Comparison of ENCODE assay signal across 14 cellular contexts in the genomic region with DNA sequence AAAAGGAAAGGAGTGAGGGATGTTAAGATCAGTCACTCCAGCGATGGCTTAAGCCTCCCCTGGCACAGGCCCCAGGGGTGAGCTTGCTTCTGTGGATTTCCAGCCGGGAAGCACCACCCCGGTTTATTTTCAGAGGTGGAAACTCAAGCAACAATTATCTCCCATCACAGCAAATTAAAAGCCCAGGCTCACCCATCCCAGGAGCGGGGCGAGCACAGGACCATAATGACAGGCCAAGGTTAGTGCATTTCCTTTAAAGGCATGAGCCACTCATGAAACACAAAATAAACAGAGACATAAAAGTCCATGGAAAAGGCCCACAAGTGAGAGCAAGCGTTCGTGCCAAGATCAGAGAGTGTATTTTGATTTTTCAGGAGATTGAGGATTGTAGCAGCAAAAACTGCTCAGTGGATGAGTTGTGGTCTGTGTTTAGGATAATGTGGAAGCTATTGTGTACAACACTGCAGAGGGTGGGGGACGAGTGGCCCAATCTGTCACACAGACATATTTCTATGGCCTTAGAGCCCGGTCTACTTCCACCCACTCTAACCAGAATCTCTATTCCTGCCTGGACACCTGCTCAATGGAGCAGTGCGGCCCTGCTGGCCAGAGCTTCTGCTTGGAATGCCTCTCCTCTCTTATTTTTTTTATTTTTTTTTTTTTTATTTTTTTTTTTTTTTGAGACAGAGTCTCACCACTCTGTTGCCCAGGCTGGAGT.
DNase-seq lines count a peak whose midpoint lies in the region; ATAC-seq and TF ChIP-seq lines count a peak whose summit lies in the region.
"Had no signal": no experiment of that assay in that cellular context is flagged by ENCODE, and none has a peak within 500 bp of the region (broad histone marks: within the 10 kb centered on the region; RNA-seq: fewer than 3 reads in every experiment).

No MANE protein-coding gene starts in this region.

- POLR2A ChIA-PET in SK-N-SH (lab: Yijun Ruan, JAX): no interaction called here

- H2AFZ ChIP-seq in SK-N-SH (ENCODE audit: low read depth): 0 out of 2 replicates have a peak overlapping the region, but pooled peaks have one; percentile 0

- DNase-seq in SK-N-SH (no peak), T1000 (lab: John Stamatoyannopoulos, UW) (peak; percentile 23), uterus (peak; percentile 45 to 75), CD1c-positive myeloid dendritic cell (ENCODE audit: extremely low spot score) (no peak)
- DNase-seq: ACHN; activated CD8-positive, alpha-beta T cell treated with anti-CD3 and anti-CD28 coated beads for 36 hours; activated naive CD4-positive, alpha-beta T cell treated with anti-CD3 and anti-CD28 coated beads, Interleukin-2, amount 50 U/mL, for 16 hours; dermis blood vessel endothelial cell; T-helper 2 cell had no signal

- H3K36me3 ChIP-seq in SK-N-SH (replicated peaks in 1 of 2; ENCODE audit: control insufficient read depth in 1 of 2, insufficient read depth in 2 of 2, low read length in 1 of 2): no peaks in the 10 kb centered on the region
- H3K36me3 ChIP-seq in mucosa of rectum (ENCODE audit: control insufficient read depth in 2 of 2, insufficient read depth in 2 of 2, low read length in 2 of 2): no peaks in the 10 kb centered on the region
- H3K36me3 ChIP-seq in uterus: no peaks in the 10 kb centered on the region
- H3K36me3 ChIP-seq: suprapubic skin had no signal

- H4K20me1 ChIP-seq in SK-N-SH (ENCODE audit: insufficient read depth): no peaks in the 10 kb centered on the region

- TF ChIP-seq EP300 in SK-N-SH (IDR thresholded peaks at IDR 0.05; ENCODE audit: borderline replicate concordance in 1 of 2, low read depth in 1 of 2, low read length in 1 of 2): no peak

- ATAC-seq in SK-N-SH treated with all-trans-retinoic acid at 6 μM for 48 hours (no peak), HG03432 (IDR thresholded peaks at IDR 0.05; ENCODE audit: unreplicated experiment) (no peak), HG02759 (IDR thresholded peaks at IDR 0.05; ENCODE audit: unreplicated experiment) (no peak)
- ATAC-seq: activated CD8-positive, alpha-beta T cell treated with anti-CD3 and anti-CD28 coated beads for 36 hours had no signal

- no peak for TF ChIP-seq RAD21 in SK-N-SH (IDR thresholded peaks at IDR 0.05; ENCODE audit: low read length)

- no peaks in the 10 kb centered on the region for H3K79me2 ChIP-seq in SK-N-SH (ENCODE audit: insufficient read depth)

- H3K9ac ChIP-seq in SK-N-SH (no peak overlapping the region), mucosa of rectum (ENCODE audit: low read depth in 1 of 2, low read length in 2 of 2) (peak overlapping the region in 1 of 2 donors; percentile 26)

- H3K9me3 ChIP-seq in SK-N-SH (no peaks in the 10 kb centered on the region), mucosa of rectum (ENCODE audit: control insufficient read depth in 2 of 2, low read length in 2 of 2) (no peaks in the 10 kb centered on the region), uterus (peaks cover 0 to under 1% of the 10 kb centered on the region in 2 donors)
- H3K9me3 ChIP-seq: suprapubic skin had no signal

- H3K27ac ChIP-seq in SK-N-SH (ENCODE audit: low read depth in 2 of 2, low read length in 1 of 2) (peak overlapping the region; percentile 75 to 82), mucosa of rectum (ENCODE audit: low read depth in 2 of 2, low read length in 2 of 2) (peak overlapping the region; percentile 32 to 56), uterus (peak overlapping the region; percentile 77)
- H3K27ac ChIP-seq: suprapubic skin had no signal

- TF ChIP-seq CTCF in SK-N-SH (IDR thresholded peaks at IDR 0.05) (no peak), uterus (IDR thresholded peaks at IDR 0.05) (no peak)

- H3K4me3 ChIP-seq in SK-N-SH (ENCODE audit: low read depth in 2 of 2, low read length in 1 of 2) (no peak overlapping the region), mucosa of rectum (ENCODE audit: low read length in 2 of 2) (no peak overlapping the region), uterus (no peak overlapping the region)
- H3K4me3 ChIP-seq: suprapubic skin had no signal

- H3K4me1 ChIP-seq in SK-N-SH (ENCODE audit: control insufficient read depth in 1 of 2, insufficient read depth in 2 of 2, low read depth in 1 of 2, low read length in 1 of 2): peaks cover 15 to 39% of the 10 kb centered on the region in 2 experiments; a peak in 3 of 4 replicates
- peaks cover 9 to 20% of the 10 kb centered on the region in 2 donors for H3K4me1 ChIP-seq in mucosa of rectum (ENCODE audit: control insufficient read depth in 2 of 2, insufficient read depth in 2 of 2, low read length in 2 of 2)
- no peaks in the 10 kb centered on the region for H3K4me1 ChIP-seq in uterus

- intact Hi-C loops in uterus (cut with DNase I; ENCODE audit: low total_unique reads): no loop called here

- H3K4me2 ChIP-seq in SK-N-SH: no peak overlapping the region

- CTCF ChIA-PET in SK-N-SH (lab: Yijun Ruan, JAX): interaction anchor here (1.1 to 1.2 kb wide), 4 partner anchors 10 to 387 kb away, joined by 3 read pairs; no protein-coding TSS in a partner anchor

- H3K27me3 ChIP-seq in SK-N-SH (ENCODE audit: insufficient read depth) (no peaks in the 10 kb centered on the region), mucosa of rectum (ENCODE audit: control insufficient read depth in 2 of 2, insufficient read depth in 2 of 2, low read length in 2 of 2) (no peaks in the 10 kb centered on the region), uterus (no peaks in the 10 kb centered on the region)
- H3K27me3 ChIP-seq: suprapubic skin had no signal

- TF ChIP-seq POLR2A in uterus (IDR thresholded peaks at IDR 0.05): no peak

- H3F3A ChIP-seq in SK-N-SH (replicated peaks; ENCODE audit: insufficient read depth): peaks cover 29% of the 10 kb centered on the region

- WGBS in SK-N-SH (ENCODE audit: low lambda C conversion rate): 87% methylated on average over 10 of the region's 10 CpGs

- no peaks in the 10 kb centered on the region for H3K9me2 ChIP-seq in SK-N-SH

TF ChIP-seq in SK-N-SH, 30 proteins besides CTCF, POLR2A, EP300 and RAD21:
- TF ChIP-seq RCOR1 (IDR thresholded peaks at IDR 0.05; ENCODE audit: low read length): no peak
TF ChIP-seq in SK-N-SH: peak in this region for 0.

TF ChIP-seq in SK-N-SH treated with all-trans-retinoic acid at 6 μM for 48 hours, 23 proteins besides CTCF, POLR2A, EP300 and RAD21:
- TF ChIP-seq, protein P1, sequence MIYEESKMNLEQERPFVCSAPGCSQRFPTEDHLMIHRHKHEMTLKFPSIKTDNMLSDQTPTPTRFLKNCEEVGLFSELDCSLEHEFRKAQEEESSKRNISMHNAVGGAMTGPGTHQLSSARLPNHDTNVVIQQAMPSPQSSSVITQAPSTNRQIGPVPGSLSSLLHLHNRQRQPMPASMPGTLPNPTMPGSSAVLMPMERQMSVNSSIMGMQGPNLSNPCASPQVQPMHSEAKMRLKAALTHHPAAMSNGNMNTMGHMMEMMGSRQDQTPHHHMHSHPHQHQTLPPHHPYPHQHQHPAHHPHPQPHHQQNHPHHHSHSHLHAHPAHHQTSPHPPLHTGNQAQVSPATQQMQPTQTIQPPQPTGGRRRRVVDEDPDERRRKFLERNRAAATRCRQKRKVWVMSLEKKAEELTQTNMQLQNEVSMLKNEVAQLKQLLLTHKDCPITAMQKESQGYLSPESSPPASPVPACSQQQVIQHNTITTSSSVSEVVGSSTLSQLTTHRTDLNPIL (CRISPR knock-in tag; IDR thresholded peaks at IDR 0.05; ENCODE audit: low read depth): no peak
- TF ChIP-seq ZNF565 (CRISPR knock-in tag; conservative IDR thresholded peaks at IDR 0.05; ENCODE audit: low read depth) (no peak), ISL1 (CRISPR knock-in tag; IDR thresholded peaks at IDR 0.05) (no peak), TSHZ2 (CRISPR knock-in tag; IDR thresholded peaks at IDR 0.05) (no peak), RARB (CRISPR knock-in tag; IDR thresholded peaks at IDR 0.05) (no peak), ESRRG (CRISPR knock-in tag; IDR thresholded peaks at IDR 0.05) (no peak), ARNTL (CRISPR knock-in tag; IDR thresholded peaks at IDR 0.05; ENCODE audit: borderline replicate concordance, low read depth) (no peak)

Comparison
In these comparisons a context has a peak if more than half of its experiments do, and no peak if none do; other contexts are left out.
1. DNase-seq: peak in T1000 (single experiment) and uterus (2 of 2); none in SK-N-SH (single experiment) and CD1c-positive myeloid dendritic cell (single experiment).
2. Peak in every context shown above with its lines, with median percentiles within 50 percentile points of each other: H3K27ac ChIP-seq.